1 cellular context compared by ENCODE assay signal in the genomic region with DNA sequence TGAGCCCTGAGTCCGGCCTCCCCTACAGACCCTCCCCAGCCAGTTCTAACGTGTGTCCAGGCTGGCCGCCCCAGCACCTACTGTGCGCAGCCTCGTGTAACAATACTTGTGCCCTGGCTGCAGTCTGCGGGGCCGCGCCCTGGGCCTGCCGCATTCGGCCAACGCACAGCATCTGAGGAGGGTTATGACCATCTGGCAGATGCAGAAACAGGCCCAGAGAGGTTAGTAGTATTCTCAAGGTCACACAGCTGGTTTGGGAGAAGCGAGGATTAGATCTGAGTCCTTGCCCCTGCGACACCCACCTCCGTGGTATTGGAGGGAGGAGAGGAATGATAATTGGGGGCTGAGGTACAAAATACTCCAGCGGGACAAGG.
TF ChIP-seq lines count a peak whose summit lies in the region.

No MANE protein-coding gene starts in this region.

TF ChIP-seq in IMR-90, 13 proteins besides CTCF, POLR2A, EP300 and RAD21 (continued from another document):
- TF ChIP-seq, protein P1, sequence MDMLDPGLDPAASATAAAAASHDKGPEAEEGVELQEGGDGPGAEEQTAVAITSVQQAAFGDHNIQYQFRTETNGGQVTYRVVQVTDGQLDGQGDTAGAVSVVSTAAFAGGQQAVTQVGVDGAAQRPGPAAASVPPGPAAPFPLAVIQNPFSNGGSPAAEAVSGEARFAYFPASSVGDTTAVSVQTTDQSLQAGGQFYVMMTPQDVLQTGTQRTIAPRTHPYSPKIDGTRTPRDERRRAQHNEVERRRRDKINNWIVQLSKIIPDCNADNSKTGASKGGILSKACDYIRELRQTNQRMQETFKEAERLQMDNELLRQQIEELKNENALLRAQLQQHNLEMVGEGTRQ (IDR thresholded peaks at IDR 0.05; ENCODE audit: low read depth, low read length) = no peak
- TF ChIP-seq RCOR1 (IDR thresholded peaks at IDR 0.05; ENCODE audit: insufficient replicate concordance, low read length) = no peak
